ENCODE assay signal across 2 cellular contexts in the genomic region with DNA sequence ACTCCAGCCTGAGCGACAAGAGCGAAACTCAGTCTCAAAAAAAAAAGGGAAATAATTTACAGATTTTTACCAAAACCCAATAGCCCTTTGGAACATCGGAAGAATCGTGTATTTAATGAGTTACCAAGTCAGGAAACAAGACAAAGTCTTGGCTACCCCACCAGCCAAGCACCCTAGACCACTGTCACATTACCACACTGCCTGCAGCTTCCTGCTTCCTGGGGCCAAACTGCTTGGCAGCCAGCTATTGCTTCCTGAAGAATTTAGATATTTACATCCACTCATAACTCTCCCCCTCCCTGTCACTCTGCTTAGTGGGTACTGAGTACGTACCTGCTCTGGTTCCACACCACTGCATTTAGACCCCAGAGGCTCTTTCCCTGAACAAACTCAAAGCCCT.
TF ChIP-seq lines count a peak whose summit lies in the region.

No MANE protein-coding gene starts in this region.

TF ChIP-seq in GM23338, 12 proteins besides CTCF, POLR2A, EP300 and RAD21:
- TF ChIP-seq ZNF331 (CRISPR knock-in tag; IDR thresholded peaks at IDR 0.05; ENCODE audit: low read depth): no peak
- TF ChIP-seq ZNF462 (CRISPR knock-in tag; IDR thresholded peaks at IDR 0.05): no peak
- no peak for TF ChIP-seq EZH2phosphoT487 (IDR thresholded peaks at IDR 0.05; ENCODE audit: unreplicated experiment)
- TF ChIP-seq POLR2AphosphoS5 (IDR thresholded peaks at IDR 0.05; ENCODE audit: low read depth): no peak
- no peak for TF ChIP-seq STAT1 (IDR thresholded peaks at IDR 0.05; ENCODE audit: unreplicated experiment)
- no peak for TF ChIP-seq CREB1 (CRISPR knock-in tag; IDR thresholded peaks at IDR 0.05; ENCODE audit: low read depth)
- TF ChIP-seq REST (IDR thresholded peaks at IDR 0.05; ENCODE audit: unreplicated experiment): no peak
- TF ChIP-seq EZH2 (IDR thresholded peaks at IDR 0.05; ENCODE audit: low read depth, unreplicated experiment): no peak
- TF ChIP-seq JUNB (IDR thresholded peaks at IDR 0.05; ENCODE audit: unreplicated experiment): no peak

TF ChIP-seq in GM12878, 131 proteins besides CTCF, POLR2A, EP300 and RAD21:
- no peak for TF ChIP-seq EZH2 (IDR thresholded peaks at IDR 0.05; ENCODE audit: borderline replicate concordance, control insufficient read depth, low read depth, low read length)
- TF ChIP-seq ATF7 (IDR thresholded peaks at IDR 0.05; ENCODE audit: low read depth): no peak
- TF ChIP-seq TCF12 (IDR thresholded peaks at IDR 0.05; ENCODE audit: low read depth, low read length): no peak
- no peak for TF ChIP-seq KDM1A (IDR thresholded peaks at IDR 0.05; ENCODE audit: borderline replicate concordance)
- TF ChIP-seq KAT2A (conservative IDR thresholded peaks at IDR 0.05; ENCODE audit: control insufficient read depth, low read depth, low read length): no peak
- no peak for TF ChIP-seq EGR1 (IDR thresholded peaks at IDR 0.05; ENCODE audit: borderline replicate concordance in 1 of 2, low read depth in 2 of 2, low read length in 2 of 2)
- TF ChIP-seq MTA3 (IDR thresholded peaks at IDR 0.05; ENCODE audit: borderline replicate concordance, low read length): no peak
- TF ChIP-seq, protein P1, sequence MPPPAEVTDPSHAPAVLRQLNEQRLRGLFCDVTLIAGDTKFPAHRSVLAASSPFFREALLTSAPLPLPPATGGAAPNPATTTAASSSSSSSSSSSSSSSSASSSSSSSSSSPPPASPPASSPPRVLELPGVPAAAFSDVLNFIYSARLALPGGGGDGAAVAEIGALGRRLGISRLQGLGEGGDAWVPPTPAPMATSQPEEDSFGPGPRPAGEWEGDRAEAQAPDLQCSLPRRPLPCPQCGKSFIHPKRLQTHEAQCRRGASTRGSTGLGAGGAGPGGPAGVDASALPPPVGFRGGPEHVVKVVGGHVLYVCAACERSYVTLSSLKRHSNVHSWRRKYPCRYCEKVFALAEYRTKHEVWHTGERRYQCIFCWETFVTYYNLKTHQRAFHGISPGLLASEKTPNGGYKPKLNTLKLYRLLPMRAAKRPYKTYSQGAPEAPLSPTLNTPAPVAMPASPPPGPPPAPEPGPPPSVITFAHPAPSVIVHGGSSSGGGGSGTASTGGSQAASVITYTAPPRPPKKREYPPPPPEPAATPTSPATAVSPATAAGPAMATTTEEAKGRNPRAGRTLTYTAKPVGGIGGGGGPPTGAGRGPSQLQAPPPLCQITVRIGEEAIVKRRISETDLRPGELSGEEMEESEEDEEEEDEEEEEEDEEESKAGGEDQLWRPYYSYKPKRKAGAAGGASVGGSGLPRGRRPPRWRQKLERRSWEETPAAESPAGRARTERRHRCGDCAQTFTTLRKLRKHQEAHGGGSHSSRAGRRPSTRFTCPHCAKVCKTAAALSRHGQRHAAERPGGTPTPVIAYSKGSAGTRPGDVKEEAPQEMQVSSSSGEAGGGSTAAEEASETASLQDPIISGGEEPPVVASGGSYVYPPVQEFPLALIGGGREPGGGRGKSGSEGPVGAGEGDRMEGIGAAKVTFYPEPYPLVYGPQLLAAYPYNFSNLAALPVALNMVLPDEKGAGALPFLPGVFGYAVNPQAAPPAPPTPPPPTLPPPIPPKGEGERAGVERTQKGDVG (CRISPR knock-in tag; IDR thresholded peaks at IDR 0.05): no peak
- TF ChIP-seq SUPT20H (IDR thresholded peaks at IDR 0.05; ENCODE audit: borderline replicate concordance, control insufficient read depth, low read depth, low read length): no peak
- no peak for TF ChIP-seq USF1 (IDR thresholded peaks at IDR 0.05; ENCODE audit: borderline replicate concordance, extremely low read length, insufficient read depth, low read depth, low read length)
- TF ChIP-seq NR2C1 (IDR thresholded peaks at IDR 0.05): no peak
- no peak for TF ChIP-seq ESRRA (IDR thresholded peaks at IDR 0.05; ENCODE audit: low read length)
- TF ChIP-seq SMAD5 (IDR thresholded peaks at IDR 0.05; ENCODE audit: low read depth): no peak
- no peak for TF ChIP-seq LARP7 (IDR thresholded peaks at IDR 0.05)
- TF ChIP-seq SIN3A (IDR thresholded peaks at IDR 0.05; ENCODE audit: low read depth, low read length): no peak
- TF ChIP-seq, protein P2, sequence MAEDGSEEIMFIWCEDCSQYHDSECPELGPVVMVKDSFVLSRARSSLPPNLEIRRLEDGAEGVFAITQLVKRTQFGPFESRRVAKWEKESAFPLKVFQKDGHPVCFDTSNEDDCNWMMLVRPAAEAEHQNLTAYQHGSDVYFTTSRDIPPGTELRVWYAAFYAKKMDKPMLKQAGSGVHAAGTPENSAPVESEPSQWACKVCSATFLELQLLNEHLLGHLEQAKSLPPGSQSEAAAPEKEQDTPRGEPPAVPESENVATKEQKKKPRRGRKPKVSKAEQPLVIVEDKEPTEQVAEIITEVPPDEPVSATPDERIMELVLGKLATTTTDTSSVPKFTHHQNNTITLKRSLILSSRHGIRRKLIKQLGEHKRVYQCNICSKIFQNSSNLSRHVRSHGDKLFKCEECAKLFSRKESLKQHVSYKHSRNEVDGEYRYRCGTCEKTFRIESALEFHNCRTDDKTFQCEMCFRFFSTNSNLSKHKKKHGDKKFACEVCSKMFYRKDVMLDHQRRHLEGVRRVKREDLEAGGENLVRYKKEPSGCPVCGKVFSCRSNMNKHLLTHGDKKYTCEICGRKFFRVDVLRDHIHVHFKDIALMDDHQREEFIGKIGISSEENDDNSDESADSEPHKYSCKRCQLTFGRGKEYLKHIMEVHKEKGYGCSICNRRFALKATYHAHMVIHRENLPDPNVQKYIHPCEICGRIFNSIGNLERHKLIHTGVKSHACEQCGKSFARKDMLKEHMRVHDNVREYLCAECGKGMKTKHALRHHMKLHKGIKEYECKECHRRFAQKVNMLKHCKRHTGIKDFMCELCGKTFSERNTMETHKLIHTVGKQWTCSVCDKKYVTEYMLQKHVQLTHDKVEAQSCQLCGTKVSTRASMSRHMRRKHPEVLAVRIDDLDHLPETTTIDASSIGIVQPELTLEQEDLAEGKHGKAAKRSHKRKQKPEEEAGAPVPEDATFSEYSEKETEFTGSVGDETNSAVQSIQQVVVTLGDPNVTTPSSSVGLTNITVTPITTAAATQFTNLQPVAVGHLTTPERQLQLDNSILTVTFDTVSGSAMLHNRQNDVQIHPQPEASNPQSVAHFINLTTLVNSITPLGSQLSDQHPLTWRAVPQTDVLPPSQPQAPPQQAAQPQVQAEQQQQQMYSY (CRISPR knock-in tag; IDR thresholded peaks at IDR 0.05): no peak
